In the genomic region with DNA sequence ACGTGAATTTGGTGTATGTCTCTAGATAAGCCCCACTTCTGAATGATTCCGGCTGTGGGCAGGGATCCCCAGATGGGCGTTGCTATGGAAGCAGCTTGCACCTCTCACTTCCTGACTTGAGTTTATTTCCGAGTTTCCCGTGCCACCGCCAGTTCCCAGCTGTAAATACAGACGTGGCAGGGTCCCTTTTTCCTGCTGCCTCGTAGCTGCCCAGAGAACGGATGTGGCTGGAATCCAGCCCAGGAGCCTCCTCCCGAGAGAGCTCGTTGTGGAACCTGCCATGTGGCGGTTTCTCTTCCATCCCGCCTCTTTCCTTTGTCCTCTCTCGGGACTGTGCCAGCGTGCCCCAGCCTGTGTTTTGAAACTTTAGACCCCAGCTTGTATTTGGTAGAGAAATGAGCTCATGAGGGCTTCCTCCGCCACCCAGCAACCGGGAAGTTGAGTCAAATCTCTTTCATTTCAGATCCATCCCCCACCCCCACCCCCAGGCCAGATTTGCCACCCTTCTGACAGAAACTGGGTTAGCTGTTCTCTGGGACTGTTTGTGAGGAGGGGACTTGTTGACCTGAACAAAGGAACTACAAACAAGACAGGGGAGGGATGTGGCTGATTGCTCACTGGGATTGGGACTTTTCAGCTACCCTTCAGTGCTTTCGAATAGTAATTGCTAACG, we compare ENCODE assay signal across 9 cellular contexts.
A peak's percentile ranks its signal among the peaks of the same experiment; 100 is the strongest.
DNase-seq lines count a peak whose midpoint lies in the region; ATAC-seq and TF ChIP-seq lines count a peak whose summit lies in the region.
"Had no signal": no experiment of that assay in that cellular context is flagged by ENCODE, and none has a peak within 500 bp of the region (broad histone marks: within the 10 kb centered on the region; RNA-seq: fewer than 3 reads in every experiment).

No MANE protein-coding gene starts in this region.

- POLR2A ChIA-PET in activated B cell treated with CpG ODN at 0.5 μM for 24 hours (lab: Charles Lee) = interaction anchor here (0.6 to 4.8 kb wide), 23 partner anchors 9 to 101 kb away, joined by 3 to 66 read pairs (median 12); partner anchors contain the start of genes SIPA1L3 and WDR87

- H3K4me1 Mint-ChIP-seq in activated B cell treated with CpG ODN at 0.5 μM for 24 hours = peaks cover 39% of the 10 kb centered on the region

- peak overlapping the region; percentile 24 to 42 for H3K4me3 ChIP-seq in foreskin fibroblast (ENCODE audit: low read depth in 1 of 2, low read length in 2 of 2)

- no peak overlapping the region for H3K4me3 Mint-ChIP-seq in activated B cell treated with CpG ODN at 0.5 μM for 24 hours
- H3K4me3 Mint-ChIP-seq: nephron had no signal

- H3K9me3 Mint-ChIP-seq in activated B cell treated with CpG ODN at 0.5 μM for 24 hours = no peaks in the 10 kb centered on the region
- H3K9me3 Mint-ChIP-seq: nephron had no signal

- peak; percentile 66 for DNase-seq in activated CD8-positive, alpha-beta memory T cell treated with anti-CD3 and anti-CD28 coated beads for 24 hours
- no peak for DNase-seq in activated CD8-positive, alpha-beta memory T cell treated with anti-CD3 and anti-CD28 coated beads, Interleukin-2, amount 50 U/mL, for 4 hours
- DNase-seq in NCI-H2081 treated with DMSO at 0.1 percent for 48 hours (lab: John Stamatoyannopoulos, UW) (peak; percentile 73), activated B cell treated with CpG ODN at 0.5 μM for 24 hours (peak; percentile 33), foreskin fibroblast (peak; percentile 97), non-pigmented ciliary epithelial cell (ENCODE audit: low read depth) (peak; percentile 51)

- intact Hi-C loops in activated B cell treated with CpG ODN at 0.5 μM for 24 hours (cut with micrococcal nuclease) = loop anchor here (1.0 kb wide), 1 partner anchor 75 kb away; no protein-coding TSS in a partner anchor

- peaks cover 16% of the 10 kb centered on the region for H3K36me3 Mint-ChIP-seq in activated B cell treated with CpG ODN at 0.5 μM for 24 hours (ENCODE audit: low read depth)

- no peaks in the 10 kb centered on the region for H3K27me3 Mint-ChIP-seq in activated B cell treated with CpG ODN at 0.5 μM for 24 hours

- TF ChIP-seq CTCF in activated B cell treated with CpG ODN at 0.5 μM for 24 hours (IDR thresholded peaks at IDR 0.05) = no peak
- no peak for TF ChIP-seq CTCF in foreskin fibroblast (IDR thresholded peaks at IDR 0.05; ENCODE audit: low read depth, low read length)

- ATAC-seq in activated B cell treated with CpG ODN at 0.5 μM for 24 hours (ENCODE audit: low read depth) (peak; percentile 11), HG02571 (IDR thresholded peaks at IDR 0.05; ENCODE audit: unreplicated experiment) (no peak), GM21381 (IDR thresholded peaks at IDR 0.05; ENCODE audit: unreplicated experiment) (no peak)

- CTCF ChIA-PET in activated B cell treated with CpG ODN at 0.5 μM for 24 hours (lab: Charles Lee) = interaction anchor here (0.7 to 2.2 kb wide), 12 partner anchors 9 to 101 kb away, joined by 3 to 11 read pairs (median 4); no protein-coding TSS in a partner anchor

- H3K27ac Mint-ChIP-seq in activated B cell treated with CpG ODN at 0.5 μM for 24 hours = no peak overlapping the region
- H3K27ac Mint-ChIP-seq: nephron had no signal
